In genomic region chr9:33125871-33126822, GRCh38 we compare ENCODE assay signal across 10 cellular contexts. TPM values are rescaled to one million over a fixed set of nuclear protein-coding genes. Genes with fewer than 3 reads are reported as not detected.
DNase-seq lines count a peak whose midpoint lies in the region; ATAC-seq and TF ChIP-seq lines count a peak whose summit lies in the region.
"Had no signal": no experiment of that assay in that cellular context is flagged by ENCODE, and none has a peak within 500 bp of the region (broad histone marks: within the 10 kb centered on the region; RNA-seq: fewer than 3 reads in every experiment).

No MANE protein-coding gene starts in this region.

- H3K27me3 ChIP-seq in foreskin keratinocyte (no peaks in the 10 kb centered on the region), thyroid gland (no peaks in the 10 kb centered on the region)
- H3K27me3 ChIP-seq: pancreas had no signal

- WGBS in thyroid gland, 2 donors = 74 to 80% methylated on average over 7 to 8 of the region's 8 CpGs

- ATAC-seq in foreskin keratinocyte = peak; percentile 62
- no peak for ATAC-seq in SK-N-SH treated with all-trans-retinoic acid at 6 μM for 48 hours

- no peak overlapping the region for H3K4me3 ChIP-seq in thyroid gland (replicated peaks in 1 of 3)
- H3K4me3 ChIP-seq: pancreas had no signal

- H3K27ac ChIP-seq in foreskin keratinocyte (no peak overlapping the region), thyroid gland (peak overlapping the region in 2 of 3 donors; percentile 2 to 36)
- H3K27ac ChIP-seq: epithelial cell of prostate, pancreas had no signal

- H3K4me1 ChIP-seq in foreskin keratinocyte = peaks cover 16% of the 10 kb centered on the region
- H3K4me1 ChIP-seq in thyroid gland = peaks cover 3 to 36% of the 10 kb centered on the region in 2 donors

- no peaks in the 10 kb centered on the region for H3K9me3 ChIP-seq in thyroid gland
- H3K9me3 ChIP-seq: pancreas had no signal

- TF ChIP-seq CTCF in foreskin keratinocyte (conservative IDR thresholded peaks at IDR 0.05) (no peak), thyroid gland (IDR thresholded peaks at IDR 0.05) (no peak)

- peaks cover 7 to 18% of the 10 kb centered on the region in 2 donors for H3K36me3 ChIP-seq in thyroid gland
- H3K36me3 ChIP-seq: pancreas had no signal

- intact Hi-C loops in thyroid gland (cut with DNase I) = no loop called here

- DNase-seq in activated effector memory CD4-positive, alpha-beta T cell treated with anti-CD3 and anti-CD28 coated beads, Interleukin-2, amount 50 U/mL, for 16 hours = peak; percentile 45
- no peak for DNase-seq in activated effector memory CD4-positive, alpha-beta T cell treated with Interleukin-2 at 50 U/mL for 16 hours
- DNase-seq in Kasumi-1 (lab: John Stamatoyannopoulos, UW) (peak; percentile 86 to 88), foreskin keratinocyte (peak in 1 of 2 donors; percentile 51), thyroid gland (no peak), NCI-H2196 treated with DMSO at 0.1 percent for 48 hours (lab: John Stamatoyannopoulos, UW; ENCODE audit: unreplicated experiment) (no peak), RKO (ENCODE audit: low spot score) (no peak)
- DNase-seq: pancreas had no signal

- TF ChIP-seq POLR2A in thyroid gland (IDR thresholded peaks at IDR 0.05) = no peak

TF ChIP-seq in SK-N-SH treated with all-trans-retinoic acid at 6 μM for 48 hours, 23 proteins besides CTCF, POLR2A, EP300 and RAD21:
- no peak for TF ChIP-seq ZNF565 (CRISPR knock-in tag; conservative IDR thresholded peaks at IDR 0.05; ENCODE audit: low read depth)
- TF ChIP-seq CSRNP3 (CRISPR knock-in tag; IDR thresholded peaks at IDR 0.05) = no peak
- TF ChIP-seq ESRRG (CRISPR knock-in tag; IDR thresholded peaks at IDR 0.05) = no peak
- no peak for TF ChIP-seq TSHZ2 (CRISPR knock-in tag; IDR thresholded peaks at IDR 0.05)
- no peak for TF ChIP-seq RARB (CRISPR knock-in tag; IDR thresholded peaks at IDR 0.05)
- TF ChIP-seq SNAI2 (CRISPR knock-in tag; IDR thresholded peaks at IDR 0.05) = no peak
- TF ChIP-seq PATZ1 (CRISPR knock-in tag; IDR thresholded peaks at IDR 0.05; ENCODE audit: borderline replicate concordance) = no peak
- no peak for TF ChIP-seq GLIS3 (CRISPR knock-in tag; IDR thresholded peaks at IDR 0.05)
- no peak for TF ChIP-seq CREB5 (CRISPR knock-in tag; IDR thresholded peaks at IDR 0.05; ENCODE audit: low read depth)
- no peak for TF ChIP-seq CSDC2 (CRISPR knock-in tag; IDR thresholded peaks at IDR 0.05)

RNA-seq across cellular contexts. Expression of gene B4GALT1, which starts 41.0 kb away (rescaled TPM):
- total RNA-seq in foreskin keratinocyte (61.8 and 83.6 TPM in 2 replicates), thyroid gland (100 to 1,000 TPM in 3 of 4 donors, 10 to 100 TPM in 1; 88.3 to 119 (median 103) TPM)
- 55.4 and 62.0 TPM in 2 replicates for polyA plus RNA-seq in foreskin keratinocyte

RNA-seq across cellular contexts. Expression of gene SMU1, which starts 49.7 kb away (rescaled TPM):
- total RNA-seq in foreskin keratinocyte = 22.9 and 24.8 TPM in 2 replicates
- 11.0 and 13.0 TPM in 2 replicates for polyA plus RNA-seq in foreskin keratinocyte
- 10 to 100 TPM; 19.8 to 24.2 (median 22.1) TPM for total RNA-seq in thyroid gland

Comparison
In these comparisons a context has a peak if more than half of its experiments do, and no peak if none do; other contexts are left out.
1. DNase-seq: peak in activated effector memory CD4-positive, alpha-beta T cell treated with anti-CD3 and anti-CD28 coated beads, Interleukin-2, amount 50 U/mL, for 16 hours (single experiment) and Kasumi-1 (2 of 2); none in activated effector memory CD4-positive, alpha-beta T cell treated with Interleukin-2 at 50 U/mL for 16 hours (single experiment), thyroid gland (0 of 2), NCI-H2196 treated with DMSO at 0.1 percent for 48 hours (single experiment) and RKO (single experiment).